Comparison of ENCODE assay signal across 8 cellular contexts in the genomic region with DNA sequence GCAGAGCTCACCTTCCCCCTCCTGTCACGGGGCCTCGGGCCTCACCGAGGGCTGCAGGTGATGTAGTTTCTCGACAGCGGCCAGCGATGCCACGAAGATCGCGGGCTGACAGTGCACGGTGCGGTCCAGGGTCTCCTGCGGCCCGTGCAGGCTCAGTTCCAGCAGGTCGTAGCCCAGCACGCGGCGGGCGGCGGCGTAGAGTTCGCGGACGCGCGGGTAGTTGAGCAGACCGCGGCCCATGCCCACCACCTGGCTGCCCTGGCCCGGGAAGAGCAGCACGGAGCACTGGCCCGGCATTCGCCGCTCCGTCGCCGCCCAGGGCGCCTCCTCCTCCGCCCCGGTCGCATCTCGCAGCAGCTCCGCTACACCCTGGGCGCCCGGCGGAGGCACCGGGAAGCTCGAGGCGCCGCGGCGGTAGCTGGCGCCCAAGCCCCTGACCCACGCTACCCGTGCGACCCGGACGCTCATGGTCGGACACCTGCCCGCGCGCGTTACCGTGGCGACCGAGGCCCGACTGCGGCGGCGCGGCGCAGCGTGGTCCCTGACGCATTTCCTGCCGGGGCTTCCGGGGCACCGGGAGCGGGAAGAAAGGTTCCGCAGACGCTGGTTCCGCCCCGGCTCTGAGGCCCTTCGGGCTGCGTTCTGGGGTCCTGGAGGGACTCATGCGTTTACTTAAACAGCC. TPM values are rescaled to one million over a fixed set of nuclear protein-coding genes. Genes with fewer than 3 reads are reported as not detected.
DNase-seq lines count a peak whose midpoint lies in the region; ATAC-seq, FAIRE-seq and TF ChIP-seq lines count a peak whose summit lies in the region.

A gene with protein sequence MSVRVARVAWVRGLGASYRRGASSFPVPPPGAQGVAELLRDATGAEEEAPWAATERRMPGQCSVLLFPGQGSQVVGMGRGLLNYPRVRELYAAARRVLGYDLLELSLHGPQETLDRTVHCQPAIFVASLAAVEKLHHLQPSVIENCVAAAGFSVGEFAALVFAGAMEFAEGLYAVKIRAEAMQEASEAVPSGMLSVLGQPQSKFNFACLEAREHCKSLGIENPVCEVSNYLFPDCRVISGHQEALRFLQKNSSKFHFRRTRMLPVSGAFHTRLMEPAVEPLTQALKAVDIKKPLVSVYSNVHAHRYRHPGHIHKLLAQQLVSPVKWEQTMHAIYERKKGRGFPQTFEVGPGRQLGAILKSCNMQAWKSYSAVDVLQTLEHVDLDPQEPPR (minus strand): TSS at position 518 of the 682 bp plus-strand sequence. CDS start 50 bp downstream, at position 468.

- peaks cover 6 to 12% of the 10 kb centered on the region in 2 donors for H3K36me3 ChIP-seq in kidney (ENCODE audit: control insufficient read depth in 1 of 2, insufficient read depth in 2 of 2, low read length in 2 of 2)

- peaks cover 15% of the 10 kb centered on the region for H3K4me1 Mint-ChIP-seq in central memory CD8-positive, alpha-beta T cell

- H3K9ac ChIP-seq in kidney (ENCODE audit: low read length in 2 of 2): peak within 1 kb of the TSS; percentile 26 to 80

- H3K27me3 Mint-ChIP-seq in central memory CD8-positive, alpha-beta T cell: no peaks in the 10 kb centered on the region

- no peak for TF ChIP-seq CTCF in kidney (IDR thresholded peaks at IDR 0.05; ENCODE audit: borderline replicate concordance, extremely low read depth, insufficient read depth)

- peak within 1 kb of the TSS; percentile 87 for H3K4me3 Mint-ChIP-seq in central memory CD8-positive, alpha-beta T cell

- peak within 1 kb of the TSS; percentile 86 to 90 for H3K4me3 ChIP-seq in kidney (ENCODE audit: low read length in 2 of 2)

- no peak for FAIRE-seq in kidney (lab: Jason Lieb, UNC)

- peak within 1 kb of the TSS; percentile 43 to 78 for H3K27ac ChIP-seq in kidney (ENCODE audit: low read depth in 2 of 2, low read length in 2 of 2)

- H3K9me3 ChIP-seq in kidney (ENCODE audit: control insufficient read depth in 1 of 2, low read length in 2 of 2): no peaks in the 10 kb centered on the region

- peak; percentile 69 for ATAC-seq in HG03066 (IDR thresholded peaks at IDR 0.05; ENCODE audit: low read depth, unreplicated experiment)
- ATAC-seq in central memory CD8-positive, alpha-beta T cell (replicated peaks; ENCODE audit: extremely low read depth, poor library complexity, severe bottlenecking): peak; percentile 78

- peak; percentile 71 for DNase-seq in NK-92 treated with Interleukin-12 subunit alpha and Interleukin-12 subunit beta, amount 100 ng/mL, for 24 hours (lab: John Stamatoyannopoulos, UW)
- DNase-seq in NK-92 (lab: John Stamatoyannopoulos, UW; ENCODE audit: unreplicated experiment): no peak
- peak; percentile 13 to 79 for DNase-seq in NCI-H446 (lab: John Stamatoyannopoulos, UW)
- peak; percentile 86 for DNase-seq in activated CD4-positive, CD25-positive, alpha-beta regulatory T cell treated with anti-CD3 and anti-CD28 coated beads, Interleukin-2, amount 50 U/mL, for 72 hours
- peak; percentile 55 to 64 for DNase-seq in central memory CD8-positive, alpha-beta T cell (ENCODE audit: low spot score in 2 of 2)
- DNase-seq in kidney: peak; percentile 95
- peak; percentile 60 to 75 (median 70) for DNase-seq in stimulated activated CD4-positive, alpha-beta T cell treated with anti-CD3 and anti-CD28 coated beads, Interleukin-12 subunit alpha, Interleukin-12 subunit beta, amount 100 ng/mL, for 48 hours (ENCODE audit: low read depth in 2 of 3, low spot score in 1 of 3)

- peaks cover 19% of the 10 kb centered on the region for H3K36me3 Mint-ChIP-seq in central memory CD8-positive, alpha-beta T cell (ENCODE audit: insufficient read depth)

- intact Hi-C loops in kidney (cut with DNase I): no loop called here

- peaks cover 8 to 9% of the 10 kb centered on the region in 2 donors for H3K4me1 ChIP-seq in kidney (ENCODE audit: control insufficient read depth in 1 of 2, insufficient read depth in 1 of 2, low read depth in 1 of 2, low read length in 2 of 2)

- H3K9me3 Mint-ChIP-seq in central memory CD8-positive, alpha-beta T cell: no peaks in the 10 kb centered on the region

- H3K27ac Mint-ChIP-seq in central memory CD8-positive, alpha-beta T cell (ENCODE audit: low read depth): peak within 1 kb of the TSS; percentile 92

RNA-seq across cellular contexts. Expression of the gene that starts here (rescaled TPM):
- total RNA-seq in kidney: 24.8 TPM
- polyA plus RNA-seq in kidney (ENCODE audit: insufficient read depth, low read depth, low replicate concordance): 74.7 TPM
